Comparison of ENCODE assay signal across 16 cellular contexts in genomic region chr1:220700591-220701179, GRCh38. TPM values are rescaled to one million over a fixed set of nuclear protein-coding genes. Genes with fewer than 3 reads are reported as not detected.
DNase-seq lines count a peak whose midpoint lies in the region; ATAC-seq, FAIRE-seq and TF ChIP-seq lines count a peak whose summit lies in the region.
"Had no signal": no experiment of that assay in that cellular context is flagged by ENCODE, and none has a peak within 500 bp of the region (broad histone marks: within the 10 kb centered on the region; RNA-seq: fewer than 3 reads in every experiment).

No MANE protein-coding gene starts in this region.

- TF ChIP-seq CTCF in D721Med (IDR thresholded peaks at IDR 0.05; ENCODE audit: insufficient read depth, missing control alignments), result no peak
- TF ChIP-seq CTCF in MCF 10A (IDR thresholded peaks at IDR 0.05; ENCODE audit: unreplicated experiment), result no peak

- no peak overlapping the region for H3K4me3 Mint-ChIP-seq in MCF 10A (ENCODE audit: unreplicated experiment)
- H3K4me3 Mint-ChIP-seq: activated naive CD8-positive, alpha-beta T cell had no signal

- H3K4me1 Mint-ChIP-seq in MCF 10A (ENCODE audit: insufficient read depth, unreplicated experiment), result no peaks in the 10 kb centered on the region

- CTCF ChIA-PET in MCF 10A (lab: Yijun Ruan, JAX), result interaction anchor here (0.6 to 1.8 kb wide), 6 partner anchors 11 to 483 kb away, joined by 3 to 4 read pairs (median 4); no protein-coding TSS in a partner anchor

- intact Hi-C loops in MCF 10A (cut with micrococcal nuclease), result no loop called here

- ATAC-seq in GM18505 (IDR thresholded peaks at IDR 0.05; ENCODE audit: unreplicated experiment) (no peak), GM19463 (IDR thresholded peaks at IDR 0.05; ENCODE audit: unreplicated experiment) (no peak), HG02973 (IDR thresholded peaks at IDR 0.05; ENCODE audit: unreplicated experiment) (no peak)

- no peaks in the 10 kb centered on the region for H3K27me3 Mint-ChIP-seq in MCF 10A (ENCODE audit: insufficient read depth, unreplicated experiment)
- H3K27me3 Mint-ChIP-seq: activated naive CD8-positive, alpha-beta T cell had no signal

- BruUV-seq in MCF 10A (replicated peaks; lab: Mats Ljungman, UMichigan), result no TSS peak

- no peak overlapping the region for H3K27ac Mint-ChIP-seq in MCF 10A (ENCODE audit: low read depth, unreplicated experiment)
- H3K27ac Mint-ChIP-seq: activated naive CD8-positive, alpha-beta T cell had no signal

- H3K9me3 Mint-ChIP-seq in MCF 10A (ENCODE audit: unreplicated experiment), result no peaks in the 10 kb centered on the region

- no peak for TF ChIP-seq POLR2A in GM18505 (IDR thresholded peaks at IDR 0.05; ENCODE audit: borderline replicate concordance, extremely low read depth, insufficient read depth, insufficient read length)

- POLR2A ChIA-PET in MCF 10A (lab: Yijun Ruan, JAX), result no interaction called here

- no peak for DNase-seq in D721Med (ENCODE audit: insufficient read length, low spot score)
- peak; percentile 28 for DNase-seq in NCI-H1092 (lab: John Stamatoyannopoulos, UW)
- DNase-seq in MCF 10A (ENCODE audit: unreplicated experiment), result peak; percentile 28
- peak; percentile 49 for DNase-seq in medulla oblongata (ENCODE audit: extremely low spot score)
- no peak for DNase-seq in RPMI8226
- DNase-seq: activated CD4-positive, alpha-beta T cell treated with anti-CD3 and anti-CD28 coated beads for 1 hour; DND-41; heart left ventricle; NCI-H2171; stimulated activated CD4-positive, alpha-beta T cell treated with anti-CD3 and anti-CD28 coated beads, Interleukin-2, amount 100 ng/mL, for 24 hours; T-helper 1 cell had no signal

- peaks cover 6% of the 10 kb centered on the region for H3K36me3 Mint-ChIP-seq in MCF 10A (ENCODE audit: insufficient read depth, unreplicated experiment)
- H3K36me3 Mint-ChIP-seq: activated naive CD8-positive, alpha-beta T cell had no signal

- peak; percentile 51 for FAIRE-seq in D721Med (lab: Jason Lieb, UNC)
- FAIRE-seq: endometrium had no signal

RNA-seq across cellular contexts. Expression of gene C1orf115, which starts 10.5 kb away (rescaled TPM):
- total RNA-seq in MCF 10A (2022), result 1.6 TPM in 2 replicates

RNA-seq across cellular contexts. Expression of gene MTARC2, which starts 47.4 kb away (rescaled TPM):
- 3.6 and 5.2 TPM in 2 replicates for total RNA-seq in MCF 10A (2022)

Comparison
In these comparisons a context has a peak if more than half of its experiments do, and no peak if none do; other contexts are left out.
1. DNase-seq: peak in NCI-H1092 (single experiment), MCF 10A (single experiment) and medulla oblongata (single experiment); none in D721Med (single experiment) and RPMI8226 (single experiment).